9 cellular contexts compared by ENCODE assay signal in genomic region chr7:23246540-23246939, GRCh38. TPM values are rescaled to one million over a fixed set of nuclear protein-coding genes. Genes with fewer than 3 reads are reported as not detected.
A peak's percentile ranks its signal among the peaks of the same experiment; 100 is the strongest.
DNase-seq lines count a peak whose midpoint lies in the region; ATAC-seq and TF ChIP-seq lines count a peak whose summit lies in the region.
"Had no signal": no experiment of that assay in that cellular context is flagged by ENCODE, and none has a peak within 500 bp of the region (broad histone marks: within the 10 kb centered on the region; RNA-seq: fewer than 3 reads in every experiment).

Gene GPNMB, plus strand, starts transcription at chr7:23246775. Its CDS starts 83 bp downstream, at chr7:23246858.

- peaks cover 38% of the 10 kb centered on the region for H3K79me2 ChIP-seq in osteoblast (ENCODE audit: insufficient read depth, low read length)

- DNase-seq in AG20443 (ENCODE audit: low spot score): peak; percentile 90
- DNase-seq in RWPE2 (ENCODE audit: low spot score): no peak
- peak; percentile 97 for DNase-seq in fibroblast of the aortic adventitia (ENCODE audit: low read depth)
- DNase-seq in osteoblast (ENCODE audit: insufficient read length, low spot score, missing footprints): peak; percentile 93
- DNase-seq in glomerular visceral epithelial cell (ENCODE audit: extremely low spot score): no peak
- DNase-seq in T-cell: no peak
- no peak for DNase-seq in activated naive CD4-positive, alpha-beta T cell treated with Interleukin-2 at 50 U/mL for 16 hours
- DNase-seq in NCI-H187 treated with DMSO at 0.1 percent for 48 hours (lab: John Stamatoyannopoulos, UW): no peak
- DNase-seq: NCI-H748 treated with DMSO at 0.1 percent for 48 hours had no signal

- no peak within 1 kb of the TSS for H3K4me3 Mint-ChIP-seq in T-cell

- CTCF ChIA-PET in T-cell (lab: Charles Lee): no interaction called here

- peak within 1 kb of the TSS; percentile 97 for H2AFZ ChIP-seq in osteoblast (ENCODE audit: low read length)

- ATAC-seq in RWPE2 (ENCODE audit: low read depth): 0 out of 3 replicates have a peak, but pooled peaks have one; percentile 45
- ATAC-seq in T-cell (replicated peaks in 1 of 4): no peak

- H3K27me3 ChIP-seq in RWPE2 (ENCODE audit: insufficient read depth, poor library complexity, severe bottlenecking) (no peaks in the 10 kb centered on the region), osteoblast (ENCODE audit: insufficient read depth, low read length) (no peaks in the 10 kb centered on the region)

- peaks cover 51 to 70% of the 10 kb centered on the region in 2 donors for H3K27me3 Mint-ChIP-seq in T-cell

- H3K27ac Mint-ChIP-seq in T-cell: peak within 1 kb of the TSS in 1 of 2 donors; percentile 17

- H3K4me3 ChIP-seq in RWPE2 (ENCODE audit: severe bottlenecking) (no peak within 1 kb of the TSS), fibroblast of the aortic adventitia (ENCODE audit: low read depth, low read length) (peak within 1 kb of the TSS; percentile 81), osteoblast (ENCODE audit: insufficient read depth, low read length) (peak within 1 kb of the TSS; percentile 76)

- H3K9me3 ChIP-seq in RWPE2 (ENCODE audit: severe bottlenecking): no peaks in the 10 kb centered on the region
- H3K9me3 ChIP-seq in osteoblast (ENCODE audit: low read depth, low read length): no peaks in the 10 kb centered on the region

- POLR2A ChIA-PET in T-cell (lab: Charles Lee): interaction anchor here in 1 of 2 donors (0.5 kb wide), 1 partner anchor 686 kb away, joined by 3 read pairs; no protein-coding TSS in a partner anchor

- H3K4me1 Mint-ChIP-seq in T-cell: peaks cover 0 to 3% (median 2%) of the 10 kb centered on the region in 3 donors

- no peaks in the 10 kb centered on the region for H4K20me1 ChIP-seq in osteoblast (ENCODE audit: insufficient read depth, low read length)

- TF ChIP-seq CTCF in RWPE2 (IDR thresholded peaks at IDR 0.05; ENCODE audit: poor library complexity, severe bottlenecking): no peak
- no peak for TF ChIP-seq CTCF in fibroblast of the aortic adventitia (IDR thresholded peaks at IDR 0.05; ENCODE audit: insufficient read depth, low read length)
- no peak for TF ChIP-seq CTCF in osteoblast (IDR thresholded peaks at IDR 0.05; ENCODE audit: extremely low read depth, low read depth, low read length)

- H3K4me1 ChIP-seq in RWPE2 (ENCODE audit: insufficient read depth, poor library complexity, severe bottlenecking): peaks cover 4% of the 10 kb centered on the region
- peaks cover 23% of the 10 kb centered on the region for H3K4me1 ChIP-seq in osteoblast (ENCODE audit: insufficient read depth, low read length)

- H3K36me3 Mint-ChIP-seq in T-cell: no peaks in the 10 kb centered on the region

- peak within 1 kb of the TSS; percentile 78 for H3K4me2 ChIP-seq in osteoblast (ENCODE audit: insufficient read depth, low read length)

- peaks cover 2 to 6% (median 6%) of the 10 kb centered on the region in 3 donors for H3K9me3 Mint-ChIP-seq in T-cell

- H3K27ac ChIP-seq in RWPE2 (ENCODE audit: poor library complexity, severe bottlenecking): no peak within 1 kb of the TSS
- peak within 1 kb of the TSS; percentile 64 for H3K27ac ChIP-seq in osteoblast (ENCODE audit: low read depth, low read length)

- H3K36me3 ChIP-seq in RWPE2 (ENCODE audit: low read depth) (no peaks in the 10 kb centered on the region), osteoblast (ENCODE audit: insufficient read depth, low read length) (no peaks in the 10 kb centered on the region)

RNA-seq across cellular contexts. Expression of gene GPNMB, which starts in this region (rescaled TPM):
- total RNA-seq in fibroblast of the aortic adventitia (ENCODE audit: low replicate concordance) (479 and 525 TPM in 2 replicates), osteoblast (380 and 480 TPM in 2 replicates), T-cell (1 to 10 TPM in 1 of 5 donors, under 1 TPM in 2, not detected in 2; 0.76 to 1.4 (median 0.82) TPM)

Comparison
In these comparisons a context has a peak if more than half of its experiments do, and no peak if none do; other contexts are left out.
1. RNA of gene GPNMB (total RNA-seq): 479 to 525 TPM in fibroblast of the aortic adventitia and 380 to 480 TPM in osteoblast; 0.76 to 1.4 TPM in T-cell; every median in the first group is over 100 times any median in the second.
2. DNase-seq: peak in AG20443 (single experiment), fibroblast of the aortic adventitia (single experiment) and osteoblast (single experiment); none in RWPE2 (single experiment), glomerular visceral epithelial cell (single experiment), T-cell (0 of 34), activated naive CD4-positive, alpha-beta T cell treated with Interleukin-2 at 50 U/mL for 16 hours (single experiment) and NCI-H187 treated with DMSO at 0.1 percent for 48 hours (single experiment).